Comparison of ENCODE assay signal across 24 cellular contexts in genomic region chr10:90530526-90530925, GRCh38.
"Had no signal": no experiment of that assay in that cellular context is flagged by ENCODE, and none has a peak within 500 bp of the region (broad histone marks: within the 10 kb centered on the region; RNA-seq: fewer than 3 reads in every experiment).

No MANE protein-coding gene starts in this region.

- ATAC-seq: activated CD8-positive, alpha-beta T cell treated with anti-CD3 and anti-CD28 coated beads for 36 hours; left lung; T-cell had no signal

- H3K27me3 ChIP-seq: esophagus muscularis mucosa, left lung, thyroid gland had no signal

- DNase-seq: activated CD4-positive, alpha-beta T cell treated with anti-CD3 and anti-CD28 coated beads, Interleukin-2, amount 10 ng/mL, durations not matched to agents 24 days and 14 days; activated CD4-positive, CD25-positive, alpha-beta regulatory T cell; activated CD8-positive, alpha-beta T cell treated with anti-CD3 and anti-CD28 coated beads for 36 hours; activated naive CD4-positive, alpha-beta T cell treated with Interleukin-2 at 50 U/mL for 16 hours; activated T-cell treated with anti-CD3 and anti-CD28 coated beads, Interleukin-2, amount 50 U/mL, for 24 hours; anterior cingulate cortex; cerebellar nuclear complex; effector CD8-positive, alpha-beta T cell; kidney; left lung; midbrain; nucleus accumbens; posterior cingulate gyrus; retina; stimulated activated CD4-positive, alpha-beta T cell treated with anti-CD3 and anti-CD28 coated beads, Interleukin-12 subunit alpha, Interleukin-12 subunit beta, amount 100 ng/mL, for 4 hours; stimulated activated CD4-positive, alpha-beta T cell treated with anti-CD3 and anti-CD28 coated beads, Interleukin-1b, Interleukin-23, amount 100 ng/mL, for 48 hours; stimulated activated CD8-positive, alpha-beta memory T cell treated with anti-CD3 and anti-CD28 coated beads, Interleukin-4, amount 100 ng/mL, for 48 hours; stimulated activated naive CD4-positive, alpha-beta T cell treated with Interleukin-2 at 50 U/mL for 16 hours; T-cell; T1000; thyroid gland had no signal

- H3K36me3 ChIP-seq: esophagus muscularis mucosa, left lung, thyroid gland had no signal

- H3K9me3 ChIP-seq: left lung, thyroid gland had no signal

- H3K4me1 ChIP-seq: esophagus muscularis mucosa, left lung, thyroid gland had no signal

- H3K4me3 ChIP-seq: esophagus muscularis mucosa, left lung, thyroid gland had no signal

- FAIRE-seq: bronchial epithelial cell, frontal cortex, kidney had no signal

- H3K27ac ChIP-seq: esophagus muscularis mucosa, left lung, thyroid gland had no signal
